8 cellular contexts compared by ENCODE assay signal in genomic region chr20:4041748-4042411, GRCh38. TPM values are rescaled to one million over a fixed set of nuclear protein-coding genes. Genes with fewer than 3 reads are reported as not detected.
DNase-seq lines count a peak whose midpoint lies in the region; ATAC-seq, FAIRE-seq and TF ChIP-seq lines count a peak whose summit lies in the region.

No MANE protein-coding gene starts in this region.

- peaks cover 6% of the 10 kb centered on the region for H3K4me1 ChIP-seq in prostate gland (replicated peaks)

- peak overlapping the region; percentile 63 to 72 for H3K27ac ChIP-seq in prostate gland

- intact Hi-C loops in prostate gland (cut with DNase I), result no loop called here

- no peak for FAIRE-seq in frontal cortex (lab: Jason Lieb, UNC)

- H3K4me3 ChIP-seq in epithelial cell of esophagus (ENCODE audit: low read length) (no peak overlapping the region), prostate gland (no peak overlapping the region)

- TF ChIP-seq POLR2A in prostate gland (IDR thresholded peaks at IDR 0.05), result no peak

- no peak for ATAC-seq in GM19351 (IDR thresholded peaks at IDR 0.05; ENCODE audit: unreplicated experiment)

- TF ChIP-seq CTCF in epithelial cell of esophagus (IDR thresholded peaks at IDR 0.05; ENCODE audit: insufficient read depth, low read depth, low read length, missing control alignments) (no peak), prostate gland (IDR thresholded peaks at IDR 0.05) (no peak)

- H3K9me3 ChIP-seq in prostate gland, result no peaks in the 10 kb centered on the region

- 31% methylated on average over 8 of the region's 8 CpGs for WGBS in prostate gland

- no peaks in the 10 kb centered on the region for H3K36me3 ChIP-seq in prostate gland

- H3K27me3 ChIP-seq in prostate gland (replicated peaks; ENCODE audit: insufficient read depth), result no peaks in the 10 kb centered on the region

- peak; percentile 85 for DNase-seq in GM04504 (ENCODE audit: low read depth)
- DNase-seq in NCI-H524 (lab: John Stamatoyannopoulos, UW), result peak; percentile 25 to 75
- peak; percentile 99 for DNase-seq in epithelial cell of esophagus (ENCODE audit: low read depth)
- DNase-seq in prostate gland (ENCODE audit: low spot score), result peak; percentile 97
- no peak for DNase-seq in frontal cortex (ENCODE audit: low spot score in 2 of 2)
- DNase-seq in SKM-1 (lab: John Stamatoyannopoulos, UW; ENCODE audit: unreplicated experiment), result no peak
- no peak for DNase-seq in GDM1 (lab: John Stamatoyannopoulos, UW)

RNA-seq across cellular contexts. Expression of gene RNF24, which starts 26.5 kb away (rescaled TPM):
- total RNA-seq in prostate gland, result 10 to 100 TPM; 30.4 to 31.2 TPM
- 24.1 TPM for total RNA-seq in frontal cortex

Comparison
In these comparisons a context has a peak if more than half of its experiments do, and no peak if none do; other contexts are left out.
1. DNase-seq: peak in GM04504 (single experiment), NCI-H524 (2 of 2), epithelial cell of esophagus (single experiment) and prostate gland (single experiment); none in frontal cortex (0 of 2), SKM-1 (single experiment) and GDM1 (single experiment).